Comparison of ENCODE assay signal across 8 cellular contexts in genomic region chr7:80699030-80699638, GRCh38.
DNase-seq lines count a peak whose midpoint lies in the region; ATAC-seq and TF ChIP-seq lines count a peak whose summit lies in the region.

No MANE protein-coding gene starts in this region.

- no peaks in the 10 kb centered on the region for H3K36me3 Mint-ChIP-seq in Caco-2 (ENCODE audit: insufficient read depth, unreplicated experiment)

- no TSS peak for BruUV-seq in Caco-2 (replicated peaks; lab: Mats Ljungman, UMichigan)

- H3K4me3 Mint-ChIP-seq in Caco-2 (ENCODE audit: unreplicated experiment) = no peak overlapping the region
- H3K4me3 Mint-ChIP-seq in stimulated activated naive CD8-positive, alpha-beta T cell treated with anti-CD3 and anti-CD28 coated beads, Interleukin-15, amount 100 ng/mL, for 72 hours = no peak overlapping the region

- H3K4me3 ChIP-seq in Caco-2 (ENCODE audit: low read depth, low read length) = no peak overlapping the region
- H3K4me3 ChIP-seq in muscle layer of duodenum (ENCODE audit: low read depth in 1 of 2, low read length in 2 of 2) = no peak overlapping the region

- ATAC-seq in GM19455 (IDR thresholded peaks at IDR 0.05; ENCODE audit: unreplicated experiment) = peak; percentile 79
- ATAC-seq in stimulated activated naive CD8-positive, alpha-beta T cell treated with anti-CD3 and anti-CD28 coated beads, Interleukin-15, amount 100 ng/mL, for 72 hours = no peak

- peaks cover 9% of the 10 kb centered on the region for H3K4me1 Mint-ChIP-seq in Caco-2 (ENCODE audit: low read depth, unreplicated experiment)
- no peaks in the 10 kb centered on the region for H3K4me1 Mint-ChIP-seq in stimulated activated naive CD8-positive, alpha-beta T cell treated with anti-CD3 and anti-CD28 coated beads, Interleukin-15, amount 100 ng/mL, for 72 hours

- no peaks in the 10 kb centered on the region for H3K27me3 Mint-ChIP-seq in Caco-2 (ENCODE audit: insufficient read depth, unreplicated experiment)
- no peaks in the 10 kb centered on the region for H3K27me3 Mint-ChIP-seq in stimulated activated naive CD8-positive, alpha-beta T cell treated with anti-CD3 and anti-CD28 coated beads, Interleukin-15, amount 100 ng/mL, for 72 hours

- TF ChIP-seq CTCF in Caco-2 (IDR thresholded peaks at IDR 0.05; ENCODE audit: insufficient read depth in 1 of 2, low read depth in 1 of 2, low read length in 1 of 2, severe bottlenecking in 1 of 2, unreplicated experiment in 1 of 2) = peak; percentile 35 to 70

- DNase-seq in Caco-2 (peak in 1 of 2 experiments; percentile 65), HT-29 (ENCODE audit: low spot score) (peak; percentile 91), NOMO-1 treated with dmso at 0.1 percent for 144 hours (lab: John Stamatoyannopoulos, UW; ENCODE audit: unreplicated experiment) (peak; percentile 61), dermis microvascular lymphatic vessel endothelial cell (ENCODE audit: low read depth in 2 of 2) (peak; percentile 47 to 53)
- DNase-seq in stimulated activated naive CD8-positive, alpha-beta T cell treated with anti-CD3 and anti-CD28 coated beads, Interleukin-15, amount 100 ng/mL, for 72 hours = no peak
- no peak for DNase-seq in stimulated activated CD4-positive, alpha-beta T cell treated with anti-CD3 and anti-CD28 coated beads, Interleukin-4, amount 100 ng/mL, for 1 hour

- H3K9me3 ChIP-seq in Caco-2 (no peaks in the 10 kb centered on the region), muscle layer of duodenum (ENCODE audit: control insufficient read depth in 1 of 2, low read length in 2 of 2) (peaks cover 0 to 4% of the 10 kb centered on the region in 2 donors)

- POLR2A ChIA-PET in Caco-2 (lab: Charles Lee) = no interaction called here

- H3K27ac ChIP-seq in muscle layer of duodenum (ENCODE audit: low read length) = peak overlapping the region; percentile 3

- CTCF ChIA-PET in Caco-2 (lab: Charles Lee) = no interaction called here

- 0 out of 2 replicates have a peak, but pooled peaks cover 5% of the 10 kb centered on the region for H3K4me1 ChIP-seq in Caco-2
- H3K4me1 ChIP-seq in muscle layer of duodenum (ENCODE audit: control insufficient read depth in 1 of 2, insufficient read depth in 2 of 2, low read length in 2 of 2) = peaks cover 0 to 15% of the 10 kb centered on the region in 2 donors

- H3K27me3 ChIP-seq in Caco-2 (replicated peaks; ENCODE audit: control insufficient read depth, insufficient read depth, low read length) = no peaks in the 10 kb centered on the region
- no peaks in the 10 kb centered on the region for H3K27me3 ChIP-seq in muscle layer of duodenum (ENCODE audit: low read depth, low read length)

- H3K9me3 Mint-ChIP-seq in Caco-2 (ENCODE audit: unreplicated experiment) = no peaks in the 10 kb centered on the region
- H3K9me3 Mint-ChIP-seq in stimulated activated naive CD8-positive, alpha-beta T cell treated with anti-CD3 and anti-CD28 coated beads, Interleukin-15, amount 100 ng/mL, for 72 hours = peaks cover 0 to 2% of the 10 kb centered on the region in 2 donors

- no peak overlapping the region for H3K27ac Mint-ChIP-seq in Caco-2 (ENCODE audit: unreplicated experiment)
- no peak overlapping the region for H3K27ac Mint-ChIP-seq in stimulated activated naive CD8-positive, alpha-beta T cell treated with anti-CD3 and anti-CD28 coated beads, Interleukin-15, amount 100 ng/mL, for 72 hours

- H3K36me3 ChIP-seq in Caco-2 (ENCODE audit: control insufficient read depth, insufficient read depth, low read length) (no peaks in the 10 kb centered on the region), muscle layer of duodenum (ENCODE audit: control insufficient read depth in 1 of 2, insufficient read depth in 2 of 2, low read length in 2 of 2) (no peaks in the 10 kb centered on the region)

- intact Hi-C loops in Caco-2 (cut with micrococcal nuclease; ENCODE audit: unreplicated experiment) = loop anchor here (1.0 to 5.0 kb wide), 7 partner anchors 33 to 771 kb away; no protein-coding TSS in a partner anchor

Comparison
In these comparisons a context has a peak if more than half of its experiments do, and no peak if none do; other contexts are left out.
1. DNase-seq: peak in HT-29 (single experiment), NOMO-1 treated with dmso at 0.1 percent for 144 hours (single experiment) and dermis microvascular lymphatic vessel endothelial cell (2 of 2); none in stimulated activated naive CD8-positive, alpha-beta T cell treated with anti-CD3 and anti-CD28 coated beads, Interleukin-15, amount 100 ng/mL, for 72 hours (0 of 2) and stimulated activated CD4-positive, alpha-beta T cell treated with anti-CD3 and anti-CD28 coated beads, Interleukin-4, amount 100 ng/mL, for 1 hour (single experiment).